ENCODE assay signal across 1 cellular context in genomic region chr6:39301606-39302005, GRCh38.
TF ChIP-seq lines count a peak whose summit lies in the region.

No MANE protein-coding gene starts in this region.

TF ChIP-seq in IMR-90, 13 proteins besides CTCF, POLR2A, EP300 and RAD21 (continued from another document):
- TF ChIP-seq USF2 (IDR thresholded peaks at IDR 0.05; ENCODE audit: low read depth, low read length) (no peak), MAZ (IDR thresholded peaks at IDR 0.05; ENCODE audit: borderline replicate concordance, low read depth, low read length) (no peak), MXI1 (IDR thresholded peaks at IDR 0.05; ENCODE audit: borderline replicate concordance, low read depth, low read length) (no peak), CHD1 (IDR thresholded peaks at IDR 0.05; ENCODE audit: low read depth, low read length) (no peak), SMC3 (IDR thresholded peaks at IDR 0.05; ENCODE audit: low read depth, low read length) (no peak), RCOR1 (IDR thresholded peaks at IDR 0.05; ENCODE audit: insufficient replicate concordance, low read length) (no peak), BHLHE40 (IDR thresholded peaks at IDR 0.05; ENCODE audit: low read depth, low read length) (no peak), MAFK (IDR thresholded peaks at IDR 0.05; ENCODE audit: low read depth, low read length) (no peak), RFX5 (IDR thresholded peaks at IDR 0.05; ENCODE audit: low read depth, low read length) (no peak), NFE2L2 (IDR thresholded peaks at IDR 0.05; ENCODE audit: low read depth, low read length) (no peak)
